In the genomic region with DNA sequence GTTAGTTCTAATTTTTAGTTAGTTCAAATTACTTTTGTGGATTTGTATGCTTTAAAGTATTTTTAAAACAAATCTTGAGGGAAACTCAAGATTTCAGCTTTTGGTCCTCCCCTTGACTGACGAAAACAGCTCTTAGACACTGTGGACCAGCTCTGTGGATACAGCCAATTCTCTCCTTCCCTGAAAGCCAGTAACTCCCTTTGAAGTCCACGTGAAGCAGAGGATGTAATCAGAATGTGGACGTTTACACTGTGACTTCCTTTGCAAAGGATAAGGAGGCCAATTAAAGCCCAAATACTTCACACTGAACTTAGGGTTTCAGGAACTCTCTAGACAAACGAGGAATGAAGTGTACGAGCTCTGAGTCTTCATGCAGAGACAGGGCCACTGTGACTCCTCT, we compare ENCODE assay signal across 16 cellular contexts.
DNase-seq lines count a peak whose midpoint lies in the region; ATAC-seq and TF ChIP-seq lines count a peak whose summit lies in the region.
"Had no signal": no experiment of that assay in that cellular context is flagged by ENCODE, and none has a peak within 500 bp of the region (broad histone marks: within the 10 kb centered on the region; RNA-seq: fewer than 3 reads in every experiment).

No MANE protein-coding gene starts in this region.

- in situ Hi-C loops in transverse colon (cut with MboI; ENCODE audit: low pct_ligation_motif_present in 1 of 4, low pct_unique_long_range_greater_than_20kb in 1 of 4, low sequenced_read_pairs in 3 of 4): no loop called here

- no peaks in the 10 kb centered on the region for H3K27me3 ChIP-seq in heart left ventricle
- no peaks in the 10 kb centered on the region for H3K27me3 ChIP-seq in heart right ventricle
- H3K27me3 ChIP-seq in colonic mucosa: no peaks in the 10 kb centered on the region
- no peaks in the 10 kb centered on the region for H3K27me3 ChIP-seq in muscle layer of duodenum (ENCODE audit: low read depth, low read length)
- H3K27me3 ChIP-seq in transverse colon: no peaks in the 10 kb centered on the region
- H3K27me3 ChIP-seq: uterus had no signal

- no peaks in the 10 kb centered on the region for H3K9me3 ChIP-seq in heart left ventricle
- no peaks in the 10 kb centered on the region for H3K9me3 ChIP-seq in heart right ventricle
- H3K9me3 ChIP-seq in colonic mucosa: no peaks in the 10 kb centered on the region
- no peaks in the 10 kb centered on the region for H3K9me3 ChIP-seq in muscle layer of duodenum (ENCODE audit: control insufficient read depth in 1 of 2, low read length in 2 of 2)
- H3K9me3 ChIP-seq in transverse colon: no peaks in the 10 kb centered on the region
- H3K9me3 ChIP-seq: mucosa of descending colon, uterus had no signal

- intact Hi-C loops in heart left ventricle (cut with DNase I): no loop called here
- intact Hi-C loops in heart right ventricle (cut with DNase I): loop anchor here in 2 of 10 donors (5.0 to 10.0 kb wide), 2 partner anchors 85 to 113 kb away; a partner anchor contains a TSS
- intact Hi-C loops in colonic mucosa (cut with DNase I): no loop called here
- intact Hi-C loops in transverse colon (cut with DNase I; ENCODE audit: low total_unique reads): no loop called here

- TF ChIP-seq EP300 in transverse colon (IDR thresholded peaks at IDR 0.05; ENCODE audit: low read depth): no peak

- TF ChIP-seq CTCF in heart left ventricle (IDR thresholded peaks at IDR 0.05) (no peak), heart right ventricle (IDR thresholded peaks at IDR 0.05) (no peak), colonic mucosa (IDR thresholded peaks at IDR 0.05) (no peak), transverse colon (IDR thresholded peaks at IDR 0.05) (no peak)

- ATAC-seq in heart left ventricle (no peak), heart right ventricle (no peak), HG02938 (IDR thresholded peaks at IDR 0.05; ENCODE audit: unreplicated experiment) (no peak)

- H3K4me3 ChIP-seq in heart left ventricle: no peak overlapping the region
- no peak overlapping the region for H3K4me3 ChIP-seq in heart right ventricle
- H3K4me3 ChIP-seq in colonic mucosa: no peak overlapping the region
- no peak overlapping the region for H3K4me3 ChIP-seq in muscle layer of duodenum (ENCODE audit: low read depth in 1 of 2, low read length in 2 of 2)
- H3K4me3 ChIP-seq in transverse colon: no peak overlapping the region
- H3K4me3 ChIP-seq: mucosa of descending colon, smooth muscle cell, uterus had no signal

- DNase-seq in heart left ventricle: no peak
- no peak for DNase-seq in heart right ventricle
- no peak for DNase-seq in colonic mucosa
- DNase-seq in transverse colon: no peak
- no peak for DNase-seq in NCI-H345 treated with DMSO at 0.1 percent for 48 hours (lab: John Stamatoyannopoulos, UW; ENCODE audit: unreplicated experiment)
- no peak for DNase-seq in H4 (ENCODE audit: low spot score)
- DNase-seq: activated T-cell treated with anti-CD3 and anti-CD28 coated beads, Interleukin-2, amount 50 U/mL, for 24 hours; Calu3; mucosa of descending colon; NCI-H2107; NCI-H524; stimulated activated CD4-positive, alpha-beta T cell treated with anti-CD3 and anti-CD28 coated beads, Interleukin-2, amount 100 ng/mL, for 24 hours; uterus had no signal

- H3K27ac ChIP-seq in heart left ventricle: peak overlapping the region in 7 of 12 donors; percentile 26 to 85 (median 45)
- peak overlapping the region in 5 of 10 donors; percentile 6 to 38 (median 23) for H3K27ac ChIP-seq in heart right ventricle
- peak overlapping the region; percentile 77 for H3K27ac ChIP-seq in colonic mucosa
- peak overlapping the region; percentile 49 for H3K27ac ChIP-seq in muscle layer of duodenum (ENCODE audit: low read length)
- peak overlapping the region; percentile 75 to 85 (median 82) for H3K27ac ChIP-seq in transverse colon

- TF ChIP-seq POLR2A in heart left ventricle (IDR thresholded peaks at IDR 0.05): no peak
- TF ChIP-seq POLR2A in transverse colon (IDR thresholded peaks at IDR 0.05): no peak

- H3K36me3 ChIP-seq in heart left ventricle (no peaks in the 10 kb centered on the region), heart right ventricle (no peaks in the 10 kb centered on the region), colonic mucosa (no peaks in the 10 kb centered on the region), muscle layer of duodenum (ENCODE audit: control insufficient read depth in 1 of 2, insufficient read depth in 2 of 2, low read length in 2 of 2) (no peaks in the 10 kb centered on the region), transverse colon (no peaks in the 10 kb centered on the region)
- H3K36me3 ChIP-seq: uterus had no signal

- H3K4me1 ChIP-seq in heart left ventricle: peaks cover 0 to 51% (median 21%) of the 10 kb centered on the region in 12 donors
- peaks cover 0 to 51% (median 20%) of the 10 kb centered on the region in 9 donors for H3K4me1 ChIP-seq in heart right ventricle
- H3K4me1 ChIP-seq in colonic mucosa: no peaks in the 10 kb centered on the region
- H3K4me1 ChIP-seq in muscle layer of duodenum (ENCODE audit: control insufficient read depth in 1 of 2, insufficient read depth in 2 of 2, low read length in 2 of 2): no peaks in the 10 kb centered on the region
- H3K4me1 ChIP-seq in transverse colon: peaks cover 5 to 72% (median 37%) of the 10 kb centered on the region in 4 donors

- H3K9ac ChIP-seq in colonic mucosa (ENCODE audit: low read depth in 2 of 2, low read length in 2 of 2): peak overlapping the region in 1 of 2 donors; percentile 42

- 31 to 34% (median 33%) methylated on average over 5 of the region's 5 CpGs for WGBS in heart left ventricle, 4 donors
- WGBS in heart right ventricle, 2 donors: 27 to 30% methylated on average over 5 of the region's 5 CpGs
- 31 to 33% methylated on average over 5 of the region's 5 CpGs for WGBS in transverse colon (ENCODE audit: low coverage in 1 of 2), 2 donors
